9 cellular contexts compared by ENCODE assay signal in genomic region chr17:50908860-50909764, GRCh38. TPM values are rescaled to one million over a fixed set of nuclear protein-coding genes. Genes with fewer than 3 reads are reported as not detected.
DNase-seq lines count a peak whose midpoint lies in the region; ATAC-seq and TF ChIP-seq lines count a peak whose summit lies in the region.
"Had no signal": no experiment of that assay in that cellular context is flagged by ENCODE, and none has a peak within 500 bp of the region (broad histone marks: within the 10 kb centered on the region; RNA-seq: fewer than 3 reads in every experiment).

No MANE protein-coding gene starts in this region.

- H3K36me3 Mint-ChIP-seq in activated T-helper 17 cell treated with anti-CD3 and anti-CD28 coated beads, Interleukin-2, amount 50 U/mL, for 72 hours (ENCODE audit: low read depth) = no peaks in the 10 kb centered on the region

- peak overlapping the region; percentile 90 for H3K27ac Mint-ChIP-seq in activated T-helper 17 cell treated with anti-CD3 and anti-CD28 coated beads, Interleukin-2, amount 50 U/mL, for 72 hours

- H3K27me3 ChIP-seq in thymus (ENCODE audit: control insufficient read depth, insufficient read depth) (no peaks in the 10 kb centered on the region), BE2C (no peaks in the 10 kb centered on the region)

- no peaks in the 10 kb centered on the region for H3K27me3 Mint-ChIP-seq in activated T-helper 17 cell treated with anti-CD3 and anti-CD28 coated beads, Interleukin-2, amount 50 U/mL, for 72 hours

- H3K4me3 ChIP-seq in thymus (ENCODE audit: low read length) = no peak overlapping the region
- H3K4me3 ChIP-seq in BE2C (ENCODE audit: low read depth, low read length) = no peak overlapping the region

- H3K9me3 ChIP-seq in thymus (ENCODE audit: control insufficient read depth) (no peaks in the 10 kb centered on the region), BE2C (no peaks in the 10 kb centered on the region)

- TF ChIP-seq CTCF in BE2C (IDR thresholded peaks at IDR 0.05; ENCODE audit: low read depth, low read length) = no peak

- WGBS in thymus = 58% methylated on average over 16 of the region's 16 CpGs

- H3K4me3 Mint-ChIP-seq in activated T-helper 17 cell treated with anti-CD3 and anti-CD28 coated beads, Interleukin-2, amount 50 U/mL, for 72 hours = peak overlapping the region; percentile 71

- peak; percentile 3 for ATAC-seq in activated T-helper 17 cell treated with anti-CD3 and anti-CD28 coated beads, Interleukin-2, amount 50 U/mL, for 72 hours (replicated peaks)

- H3K4me1 ChIP-seq in thymus (ENCODE audit: control insufficient read depth, insufficient read depth, low read length) (peaks cover 3% of the 10 kb centered on the region), BE2C (peaks cover 19% of the 10 kb centered on the region)

- peak overlapping the region; percentile 77 for H3K27ac ChIP-seq in thymus (ENCODE audit: low read depth)

- peak; percentile 14 to 34 for DNase-seq in activated CD4-positive, alpha-beta T cell treated with anti-CD3 and anti-CD28 coated beads for 4 hours
- no peak for DNase-seq in activated CD4-positive, alpha-beta T cell treated with anti-CD3 and anti-CD28 coated beads, Interleukin-2, amount 50 U/mL, for 48 hours
- peak; percentile 88 for DNase-seq in islet precursor cell
- no peak for DNase-seq in germinal center (ENCODE audit: low spot score)
- DNase-seq in AG08396 (ENCODE audit: low spot score) = no peak
- no peak for DNase-seq in BE2C
- DNase-seq: DND-41 had no signal

- no peaks in the 10 kb centered on the region for H3K9me3 Mint-ChIP-seq in activated T-helper 17 cell treated with anti-CD3 and anti-CD28 coated beads, Interleukin-2, amount 50 U/mL, for 72 hours

- H3K36me3 ChIP-seq in thymus (ENCODE audit: control insufficient read depth, insufficient read depth) (no peaks in the 10 kb centered on the region), BE2C (no peaks in the 10 kb centered on the region)

- peaks cover 31% of the 10 kb centered on the region for H3K4me1 Mint-ChIP-seq in activated T-helper 17 cell treated with anti-CD3 and anti-CD28 coated beads, Interleukin-2, amount 50 U/mL, for 72 hours

RNA-seq across cellular contexts. Expression of gene TOB1, which starts 43.0 kb away (rescaled TPM):
- total RNA-seq in activated T-helper 17 cell treated with anti-CD3 and anti-CD28 coated beads, Interleukin-2, amount 50 U/mL, for 72 hours = 10 to 100 TPM; 33.1 to 40.8 TPM
- polyA plus RNA-seq in thymus = 49.3 TPM
- polyA plus RNA-seq in BE2C (2012; ENCODE audit: insufficient read depth, insufficient read length, low read depth) = 55.7 TPM

Comparison
In these comparisons a context has a peak if more than half of its experiments do, and no peak if none do; other contexts are left out.
1. DNase-seq: peak in activated CD4-positive, alpha-beta T cell treated with anti-CD3 and anti-CD28 coated beads for 4 hours (2 of 2) and islet precursor cell (single experiment); none in activated CD4-positive, alpha-beta T cell treated with anti-CD3 and anti-CD28 coated beads, Interleukin-2, amount 50 U/mL, for 48 hours (0 of 2), germinal center (single experiment), AG08396 (single experiment) and BE2C (single experiment).